ENCODE assay signal across 21 cellular contexts in the genomic region with DNA sequence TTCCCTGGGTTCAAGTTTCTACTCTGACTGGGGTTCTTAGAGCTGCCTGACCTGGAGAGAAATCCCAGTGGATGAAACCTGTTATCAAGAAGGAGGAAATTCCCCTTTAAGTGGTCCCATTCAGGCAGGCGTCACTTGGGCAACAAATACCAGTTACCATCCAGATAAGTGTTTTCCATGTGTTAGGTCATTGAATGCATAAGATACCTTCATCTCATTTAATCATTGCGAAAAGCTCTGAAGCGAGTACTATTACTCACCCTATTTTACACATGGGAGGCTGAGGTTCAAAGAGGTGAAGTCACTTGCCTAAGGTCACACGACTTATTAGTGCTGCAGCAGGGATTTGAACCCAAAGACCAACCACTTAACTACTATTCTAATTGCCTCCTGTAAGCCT.
"Had no signal": no experiment of that assay in that cellular context is flagged by ENCODE, and none has a peak within 500 bp of the region (broad histone marks: within the 10 kb centered on the region; RNA-seq: fewer than 3 reads in every experiment).

No MANE protein-coding gene starts in this region.

- H3K27ac ChIP-seq: coronary artery, foreskin keratinocyte, hepatocyte, left lung, thoracic aorta, upper lobe of right lung had no signal

- H3K27me3 ChIP-seq: hepatocyte, left lung, upper lobe of right lung had no signal

- DNase-seq: activated CD4-positive, alpha-beta memory T cell treated with anti-CD3 and anti-CD28 coated beads for 36 hours; activated CD4-positive, alpha-beta T cell treated with anti-CD3 and anti-CD28 coated beads for 48 hours; activated CD4-positive, CD25-positive, alpha-beta regulatory T cell; activated naive CD4-positive, alpha-beta T cell treated with anti-CD3 and anti-CD28 coated beads for 36 hours; activated naive CD8-positive, alpha-beta T cell treated with anti-CD3 and anti-CD28 coated beads, Interleukin-2, amount 10 ng/mL, durations not matched to agents 7 days and 5 days; activated T-cell treated with anti-CD3 and anti-CD28 coated beads, Interleukin-2, amount 50 U/mL, for 48 hours; amygdala; cerebellar nuclear complex; foreskin keratinocyte; immature natural killer cell; left lung; naive thymus-derived CD4-positive, alpha-beta T cell; stimulated activated CD4-positive, alpha-beta T cell treated with anti-CD3 and anti-CD28 coated beads, Interleukin-2, amount 100 ng/mL, for 48 hours; stimulated activated CD8-positive, alpha-beta memory T cell treated with anti-CD3 and anti-CD28 coated beads, Interleukin-4, amount 100 ng/mL, for 48 hours; stimulated activated naive CD4-positive, alpha-beta T cell; T-helper 17 cell; upper lobe of right lung had no signal

- H3K4me1 ChIP-seq: foreskin keratinocyte, left lung, upper lobe of right lung had no signal

- ATAC-seq: foreskin keratinocyte; left lung; naive thymus-derived CD4-positive, alpha-beta T cell; T-helper 17 cell; upper lobe of right lung had no signal

- H3K79me2 ChIP-seq: hepatocyte had no signal

- H3K36me3 ChIP-seq: left lung, thoracic aorta, upper lobe of right lung had no signal

- H3K4me3 ChIP-seq: coronary artery, hepatocyte, left lung, lung, thoracic aorta, upper lobe of right lung had no signal

- H3K4me2 ChIP-seq: hepatocyte had no signal

- H3K9me3 ChIP-seq: left lung, thoracic aorta, upper lobe of right lung had no signal

- H2AFZ ChIP-seq: hepatocyte had no signal
